Comparison of ENCODE assay signal across 11 cellular contexts in the genomic region with DNA sequence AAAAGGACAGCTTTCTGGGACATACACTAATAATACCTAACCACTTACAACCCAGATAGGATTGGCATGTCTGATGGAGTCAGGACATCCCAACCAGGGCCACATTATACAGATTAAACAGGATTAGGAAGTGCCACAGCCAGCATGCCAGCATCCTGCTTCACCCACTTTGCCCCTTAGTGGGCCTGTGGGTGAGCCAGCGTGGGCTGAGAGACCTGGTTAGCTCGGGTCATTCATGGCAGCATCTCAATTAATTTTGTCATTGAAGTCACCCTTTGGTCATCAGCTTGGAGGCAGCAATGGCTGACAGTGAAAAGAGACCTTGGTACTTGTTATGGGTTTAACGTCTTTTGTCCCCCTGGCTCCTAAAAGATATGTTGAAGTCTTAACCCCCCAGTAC. TPM values are rescaled to one million over a fixed set of nuclear protein-coding genes. Genes with fewer than 3 reads are reported as not detected.
"Had no signal": no experiment of that assay in that cellular context is flagged by ENCODE, and none has a peak within 500 bp of the region (broad histone marks: within the 10 kb centered on the region; RNA-seq: fewer than 3 reads in every experiment).

No MANE protein-coding gene starts in this region.

- H3K36me3 ChIP-seq: HAP-1 had no signal

- ATAC-seq: GM23338, HCT116 had no signal

- DNase-seq: GM23248, GOT3, H7, H9, HCEC 1CT, HFFc6 had no signal

- H3K27ac ChIP-seq: GM23248 had no signal

- H3K4me3 ChIP-seq: GM23248, GM23338, HAP-1 had no signal

- H3K9me3 ChIP-seq: HAP-1 had no signal

- H3K4me1 ChIP-seq: HAP-1 had no signal

RNA-seq across cellular contexts. Expression of gene SLC6A2, which starts 29.9 kb away (rescaled TPM):
- total RNA-seq: GM23248, H1, H4, HFFc6 had no signal
- polyA plus RNA-seq: GM23248 had no signal

RNA-seq across cellular contexts. Expression of gene CAPNS2, which starts 59.4 kb away (rescaled TPM):
- total RNA-seq: GM23248, H1, H4, H9 had no signal
- polyA plus RNA-seq: GM23248, GM23338, H1 had no signal
